ENCODE assay signal across 9 cellular contexts in genomic region chr2:13006829-13007715, GRCh38.
A peak's percentile ranks its signal among the peaks of the same experiment; 100 is the strongest.
DNase-seq lines count a peak whose midpoint lies in the region; ATAC-seq, FAIRE-seq and TF ChIP-seq lines count a peak whose summit lies in the region.
"Had no signal": no experiment of that assay in that cellular context is flagged by ENCODE, and none has a peak within 500 bp of the region (broad histone marks: within the 10 kb centered on the region; RNA-seq: fewer than 3 reads in every experiment).

No MANE protein-coding gene starts in this region.

- ATAC-seq in GM21447 (IDR thresholded peaks at IDR 0.05; ENCODE audit: unreplicated experiment) = peak; percentile 82

- H3K36me3 ChIP-seq in suprapubic skin = no peaks in the 10 kb centered on the region

- H3K9me3 ChIP-seq in suprapubic skin = no peaks in the 10 kb centered on the region

- DNase-seq in D341Med (ENCODE audit: low spot score) = peak; percentile 73
- DNase-seq in KG1 (lab: John Stamatoyannopoulos, UW) = peak; percentile 79
- peak; percentile 30 for DNase-seq in RCC 7860 (ENCODE audit: low spot score)
- DNase-seq in activated T-helper 1 cell treated with Interleukin-2 at 50 U/mL for 16 hours (ENCODE audit: low read depth) = peak; percentile 22
- peak; percentile 79 for DNase-seq in fibroblast of villous mesenchyme (ENCODE audit: low read depth)
- DNase-seq in nucleus accumbens (lab: John Stamatoyannopoulos, UW) = peak in 52 of 56 donors; percentile 1 to 82 (median 40)
- DNase-seq in suprapubic skin (ENCODE audit: low spot score in 2 of 2) = no peak

- H3K27me3 ChIP-seq in suprapubic skin = no peaks in the 10 kb centered on the region

- FAIRE-seq in RCC 7860 (lab: Jason Lieb, UNC) = no peak

- no peak for TF ChIP-seq EP300 in suprapubic skin (IDR thresholded peaks at IDR 0.05)

- TF ChIP-seq CTCF in fibroblast of villous mesenchyme (IDR thresholded peaks at IDR 0.05; ENCODE audit: insufficient read depth, low read depth, low read length) = peak; percentile 83
- TF ChIP-seq CTCF in suprapubic skin (IDR thresholded peaks at IDR 0.05) = peak; percentile 83 to 89

- no peak for TF ChIP-seq POLR2A in suprapubic skin (IDR thresholded peaks at IDR 0.05)

- no peak overlapping the region for H3K27ac ChIP-seq in suprapubic skin
- H3K27ac ChIP-seq: epithelial cell of prostate had no signal

- H3K4me3 ChIP-seq in fibroblast of villous mesenchyme (ENCODE audit: low read depth, low read length) (no peak overlapping the region), suprapubic skin (no peak overlapping the region)

- peaks cover 26% of the 10 kb centered on the region for H3K4me1 ChIP-seq in suprapubic skin

- WGBS in suprapubic skin = 35% methylated on average over 16 of the region's 16 CpGs

Comparison
In these comparisons a context has a peak if more than half of its experiments do, and no peak if none do; other contexts are left out.
1. DNase-seq: peak in D341Med (single experiment), KG1 (single experiment), RCC 7860 (single experiment), activated T-helper 1 cell treated with Interleukin-2 at 50 U/mL for 16 hours (single experiment), fibroblast of villous mesenchyme (single experiment) and nucleus accumbens (52 of 56); none in suprapubic skin (0 of 2).